Comparison of ENCODE assay signal across 1 cellular context in genomic region chr6:29251741-29252140, GRCh38.
TF ChIP-seq lines count a peak whose summit lies in the region.

No MANE protein-coding gene starts in this region.

TF ChIP-seq in SK-N-SH treated with all-trans-retinoic acid at 6 μM for 48 hours, 23 proteins besides CTCF, POLR2A, EP300 and RAD21 (continued from another document):
- TF ChIP-seq TSHZ2 (CRISPR knock-in tag; IDR thresholded peaks at IDR 0.05) (no peak), CSDC2 (CRISPR knock-in tag; IDR thresholded peaks at IDR 0.05) (no peak)
TF ChIP-seq in SK-N-SH treated with all-trans-retinoic acid at 6 μM for 48 hours: peak in this region for 0.
